8 cellular contexts compared by ENCODE assay signal in genomic region chr1:32540589-32540988, GRCh38. TPM values are rescaled to one million over a fixed set of nuclear protein-coding genes. Genes with fewer than 3 reads are reported as not detected.
DNase-seq lines count a peak whose midpoint lies in the region; ATAC-seq and TF ChIP-seq lines count a peak whose summit lies in the region.
"Had no signal": no experiment of that assay in that cellular context is flagged by ENCODE, and none has a peak within 500 bp of the region (broad histone marks: within the 10 kb centered on the region; RNA-seq: fewer than 3 reads in every experiment).

No MANE protein-coding gene starts in this region.

- WGBS in trophoblast cell (ENCODE audit: extremely low coverage, insufficient coverage, insufficient read length), result no CpG with 5 or more reads among the region's 2 CpGs

- no peaks in the 10 kb centered on the region for H3K9me3 Mint-ChIP-seq in dendritic cell treated with granulocyte-macrophage colony-stimulating factor and Interleukin-4, amounts not matched to agents 40 ng/mL and 50 ng/mL, for 4 days

- peaks cover 43% of the 10 kb centered on the region for H3K27me3 Mint-ChIP-seq in dendritic cell treated with granulocyte-macrophage colony-stimulating factor and Interleukin-4, amounts not matched to agents 40 ng/mL and 50 ng/mL, for 4 days

- peak overlapping the region; percentile 89 for H3K4me2 ChIP-seq in trophoblast cell (ENCODE audit: low read length)

- no peak for DNase-seq in GM06990 (ENCODE audit: extremely low read depth, insufficient read length)
- DNase-seq in NCI-H146 (lab: John Stamatoyannopoulos, UW), result peak; percentile 58
- DNase-seq in trophoblast cell, result no peak
- DNase-seq: effector memory CD4-positive, alpha-beta T cell had no signal

- no peak overlapping the region for H4K12ac ChIP-seq in trophoblast cell (ENCODE audit: low read depth, low read length)

- H3K9ac ChIP-seq in trophoblast cell (ENCODE audit: low read length), result no peak overlapping the region

- H3K14ac ChIP-seq in trophoblast cell (ENCODE audit: low read length), result no peak overlapping the region

- H3K27ac ChIP-seq in trophoblast cell (ENCODE audit: low read depth, low read length), result no peak overlapping the region

- no peak overlapping the region for H2AK5ac ChIP-seq in trophoblast cell (ENCODE audit: low read length)

- H3K23ac ChIP-seq in trophoblast cell (ENCODE audit: low read length), result no peak overlapping the region

- no peak overlapping the region for H4K91ac ChIP-seq in trophoblast cell (ENCODE audit: low read depth, low read length)

- no peak for TF ChIP-seq CTCF in GM06990 (IDR thresholded peaks at IDR 0.05; ENCODE audit: insufficient read depth, low read length, poor library complexity, severe bottlenecking)

- no peaks in the 10 kb centered on the region for H3K36me3 Mint-ChIP-seq in dendritic cell treated with granulocyte-macrophage colony-stimulating factor and Interleukin-4, amounts not matched to agents 40 ng/mL and 50 ng/mL, for 4 days (ENCODE audit: low read depth)

- no peaks in the 10 kb centered on the region for H3K9me3 ChIP-seq in trophoblast cell (ENCODE audit: insufficient read depth, low read depth, low read length)

- H3K18ac ChIP-seq in trophoblast cell (ENCODE audit: low read length), result no peak overlapping the region

- H3K4me1 Mint-ChIP-seq in dendritic cell treated with granulocyte-macrophage colony-stimulating factor and Interleukin-4, amounts not matched to agents 40 ng/mL and 50 ng/mL, for 4 days (ENCODE audit: low read depth), result peaks cover 36% of the 10 kb centered on the region

- H3K27ac Mint-ChIP-seq in dendritic cell treated with granulocyte-macrophage colony-stimulating factor and Interleukin-4, amounts not matched to agents 40 ng/mL and 50 ng/mL, for 4 days, result peak overlapping the region; percentile 37

- no peak overlapping the region for H2BK5ac ChIP-seq in trophoblast cell (ENCODE audit: low read depth, low read length, poor library complexity)

- ATAC-seq in HG03108 (IDR thresholded peaks at IDR 0.05; ENCODE audit: unreplicated experiment) (no peak), GM21619 (IDR thresholded peaks at IDR 0.05; ENCODE audit: unreplicated experiment) (no peak), GM21529 (IDR thresholded peaks at IDR 0.05; ENCODE audit: unreplicated experiment) (no peak)

- H3K4me3 ChIP-seq in GM06990 (replicated peaks; ENCODE audit: low read depth, low read length) (peak overlapping the region; percentile 67), trophoblast cell (ENCODE audit: low read depth, low read length) (peak overlapping the region; percentile 51)

- no peak overlapping the region for H2BK12ac ChIP-seq in trophoblast cell (ENCODE audit: low read length)

- no peak overlapping the region for H3K4ac ChIP-seq in trophoblast cell (ENCODE audit: low read depth, low read length)

- H3K4me1 ChIP-seq in trophoblast cell (ENCODE audit: control insufficient read depth in 1 of 2, insufficient read depth in 2 of 2, low read length in 2 of 2), result peaks cover 8 to 12% of the 10 kb centered on the region in 2 experiments

- no peak overlapping the region for H4K8ac ChIP-seq in trophoblast cell (ENCODE audit: low read depth, low read length)

- H3K79me1 ChIP-seq in trophoblast cell (ENCODE audit: low read length), result peaks cover 8% of the 10 kb centered on the region

- no peaks in the 10 kb centered on the region for H3K27me3 ChIP-seq in GM06990 (replicated peaks; ENCODE audit: control insufficient read depth, insufficient read depth, low read length)
- H3K27me3 ChIP-seq in trophoblast cell (ENCODE audit: insufficient read depth, low read length), result no peaks in the 10 kb centered on the region

- H3K36me3 ChIP-seq in GM06990 (ENCODE audit: control insufficient read depth, insufficient read depth, low read length), result no peaks in the 10 kb centered on the region
- no peaks in the 10 kb centered on the region for H3K36me3 ChIP-seq in trophoblast cell (ENCODE audit: control insufficient read depth in 1 of 2, insufficient read depth in 2 of 2, low read length in 2 of 2)

- peak overlapping the region; percentile 8 for H2AFZ ChIP-seq in trophoblast cell (ENCODE audit: insufficient read depth, low read length, poor library complexity)

- no peak overlapping the region for H2BK120ac ChIP-seq in trophoblast cell (ENCODE audit: insufficient read depth, low read length, poor library complexity)

- intact Hi-C loops in dendritic cell treated with granulocyte-macrophage colony-stimulating factor and Interleukin-4, amounts not matched to agents 40 ng/mL and 50 ng/mL, for 4 days (cut with micrococcal nuclease), result no loop called here

- peaks cover 5% of the 10 kb centered on the region for H3K79me2 ChIP-seq in trophoblast cell (ENCODE audit: control insufficient read depth, insufficient read depth, low read length, poor library complexity)

- H3K4me3 Mint-ChIP-seq in dendritic cell treated with granulocyte-macrophage colony-stimulating factor and Interleukin-4, amounts not matched to agents 40 ng/mL and 50 ng/mL, for 4 days, result peak overlapping the region; percentile 73

RNA-seq across cellular contexts. Expression of gene ZBTB8A, which starts 1.4 kb away (rescaled TPM):
- polyA plus RNA-seq in trophoblast cell (2013), result 8.5 and 9.2 TPM in 2 replicates
